ENCODE assay signal across 12 cellular contexts in genomic region chr1:47998396-47998990, GRCh38. TPM values are rescaled to one million over a fixed set of nuclear protein-coding genes. Genes with fewer than 3 reads are reported as not detected.
DNase-seq lines count a peak whose midpoint lies in the region; ATAC-seq and TF ChIP-seq lines count a peak whose summit lies in the region.
"Had no signal": no experiment of that assay in that cellular context is flagged by ENCODE, and none has a peak within 500 bp of the region (broad histone marks: within the 10 kb centered on the region; RNA-seq: fewer than 3 reads in every experiment).

No MANE protein-coding gene starts in this region.

- H3K4me2 ChIP-seq in HCT116 (ENCODE audit: low read length), result no peak overlapping the region
- peak overlapping the region; percentile 78 for H3K4me2 ChIP-seq in smooth muscle cell

- H3K9me3 ChIP-seq in HCT116 (ENCODE audit: control insufficient read depth in 1 of 2, insufficient read depth in 1 of 2, low read depth in 1 of 2, low read length in 2 of 2) (no peaks in the 10 kb centered on the region), adipocyte (ENCODE audit: control insufficient read depth, low read length) (no peaks in the 10 kb centered on the region), iPS-20b (ENCODE audit: insufficient read depth, low read depth, low read length) (no peaks in the 10 kb centered on the region), smooth muscle cell (replicated peaks; ENCODE audit: low read depth) (no peaks in the 10 kb centered on the region)

- WGBS in smooth muscle cell (ENCODE audit: low lambda C conversion rate), result 90% methylated on average over 8 of the region's 8 CpGs

- peaks cover 18% of the 10 kb centered on the region; the same call in 1 of the 2 replicates for H3K27me3 ChIP-seq in HCT116 (ENCODE audit: insufficient read depth, low read length)
- H3K27me3 ChIP-seq in adipocyte (replicated peaks; ENCODE audit: control insufficient read depth, insufficient read depth, low read length), result peaks cover 24% of the 10 kb centered on the region
- peaks cover 53% of the 10 kb centered on the region for H3K27me3 ChIP-seq in iPS-20b (ENCODE audit: insufficient read depth, low read length)
- peaks cover 33% of the 10 kb centered on the region for H3K27me3 ChIP-seq in smooth muscle cell (ENCODE audit: low read depth)

- intact Hi-C loops in HCT116 (cut with micrococcal nuclease), result loop anchor here (5.0 kb wide), 2 partner anchors 204 to 239 kb away; no protein-coding TSS in a partner anchor

- DNase-seq in HCT116 (ENCODE audit: low read depth, low spot score) (no peak), adipocyte (ENCODE audit: low read depth) (no peak), smooth muscle cell (lab: John Stamatoyannopoulos, UW; ENCODE audit: unreplicated experiment) (no peak), pons (ENCODE audit: low spot score) (no peak), NCI-H2196 (lab: John Stamatoyannopoulos, UW; ENCODE audit: unreplicated experiment) (no peak), activated T-cell treated with anti-CD3 and anti-CD28 coated beads for 4 hours (no peak)
- DNase-seq: EL, NCI-H2081 treated with DMSO at 0.1 percent for 48 hours had no signal

- H4K20me1 ChIP-seq in HCT116 (ENCODE audit: insufficient read depth), result no peaks in the 10 kb centered on the region
- peaks cover 11% of the 10 kb centered on the region for H4K20me1 ChIP-seq in smooth muscle cell (ENCODE audit: low read depth)

- POLR2A ChIA-PET in HCT116 (lab: Charles Lee), result no interaction called here

- H3K4me1 ChIP-seq in HCT116 (ENCODE audit: control insufficient read depth in 1 of 2, insufficient read depth in 2 of 2, low read length in 2 of 2), result peaks cover 0 to 3% of the 10 kb centered on the region in 2 experiments; a peak in 2 of 4 replicates
- peaks cover 4% of the 10 kb centered on the region for H3K4me1 ChIP-seq in adipocyte (ENCODE audit: control insufficient read depth, insufficient read depth, low read length)
- peaks cover 22% of the 10 kb centered on the region for H3K4me1 ChIP-seq in iPS-20b (ENCODE audit: insufficient read depth, low read length)
- peaks cover 7% of the 10 kb centered on the region for H3K4me1 ChIP-seq in smooth muscle cell (ENCODE audit: low read depth)

- H3K79me2 ChIP-seq in HCT116 (ENCODE audit: insufficient read depth, low read length) (no peaks in the 10 kb centered on the region), smooth muscle cell (ENCODE audit: low read depth) (peaks cover 3% of the 10 kb centered on the region)

- no peak overlapping the region for H3K4me3 ChIP-seq in HCT116 (replicated peaks in 1 of 2; ENCODE audit: low read depth in 1 of 2, low read length in 2 of 2)
- H3K4me3 ChIP-seq in adipocyte (ENCODE audit: low read length), result no peak overlapping the region
- no peak overlapping the region for H3K4me3 ChIP-seq in iPS-20b (ENCODE audit: low read length)
- no peak overlapping the region for H3K4me3 ChIP-seq in smooth muscle cell
- H3K4me3 ChIP-seq: K562 had no signal

- CTCF ChIA-PET in HCT116 (lab: Charles Lee), result interaction anchor here (1.2 to 3.0 kb wide), 5 partner anchors 9 to 95 kb away, joined by 3 to 18 read pairs (median 10); no protein-coding TSS in a partner anchor

- H3K9ac ChIP-seq in HCT116 (ENCODE audit: low read length) (no peak overlapping the region), adipocyte (ENCODE audit: low read length) (peak overlapping the region; percentile 2), iPS-20b (ENCODE audit: low read depth, low read length) (0 out of 2 replicates have a peak overlapping the region, but pooled peaks have one; percentile 5), smooth muscle cell (ENCODE audit: low read depth) (no peak overlapping the region)

- RAD21 ChIA-PET in HCT116 (lab: Charles Lee; ENCODE audit: low non-redundant PET in 1 of 2, low total read pairs in 2 of 2, uncharacterized antibody in 2 of 2, unreplicated experiment in 2 of 2), result no interaction called here

- TF ChIP-seq RAD21 in HCT116 (IDR thresholded peaks at IDR 0.05; ENCODE audit: low read depth), result no peak

- peak overlapping the region; percentile 73 for H2AFZ ChIP-seq in HCT116 (ENCODE audit: low read depth, low read length, poor library complexity, severe bottlenecking)
- H2AFZ ChIP-seq in smooth muscle cell (ENCODE audit: low read depth), result no peak overlapping the region

- H3F3A ChIP-seq in smooth muscle cell (ENCODE audit: low read depth), result no peaks in the 10 kb centered on the region

- TF ChIP-seq POLR2A in HCT116 (IDR thresholded peaks at IDR 0.05; ENCODE audit: borderline replicate concordance, extremely low read depth, insufficient read depth, insufficient read length), result no peak

- H3K27ac ChIP-seq in HCT116 (ENCODE audit: low read depth, low read length) (no peak overlapping the region), iPS-20b (ENCODE audit: low read length) (no peak overlapping the region), smooth muscle cell (ENCODE audit: low read depth) (no peak overlapping the region)

- no peak for ATAC-seq in HCT116

- BruUV-seq in HCT116 (replicated peaks; lab: Mats Ljungman, UMichigan), result no TSS peak

- H3K9me2 ChIP-seq in HCT116 (ENCODE audit: insufficient read depth), result no peaks in the 10 kb centered on the region

- H3K36me3 ChIP-seq in HCT116 (ENCODE audit: control insufficient read depth in 1 of 2, insufficient read depth in 2 of 2, low read length in 2 of 2) (no peaks in the 10 kb centered on the region), adipocyte (ENCODE audit: control insufficient read depth, insufficient read depth, low read length, severe bottlenecking) (no peaks in the 10 kb centered on the region), iPS-20b (ENCODE audit: insufficient read depth, low read depth, low read length) (no peaks in the 10 kb centered on the region; the same call in 1 of the 2 replicates), smooth muscle cell (ENCODE audit: low read depth) (no peaks in the 10 kb centered on the region)

- TF ChIP-seq CTCF in HCT116 (IDR thresholded peaks at IDR 0.05 in 2 of 3, conservative IDR thresholded peaks at IDR 0.05 in 1 of 3; ENCODE audit: borderline replicate concordance in 1 of 3, insufficient read depth in 1 of 3, low read depth in 2 of 3, low read length in 2 of 3) (no peak), smooth muscle cell (IDR thresholded peaks at IDR 0.05; ENCODE audit: borderline replicate concordance, insufficient read depth, poor library complexity, severe bottlenecking) (no peak)

TF ChIP-seq in HCT116, 20 proteins besides CTCF, POLR2A, EP300 and RAD21:
- TF ChIP-seq POLR2AphosphoS5 (IDR thresholded peaks at IDR 0.05; ENCODE audit: low read depth, low read length) (no peak), EZH2phosphoT487 (IDR thresholded peaks at IDR 0.05; ENCODE audit: borderline replicate concordance) (no peak), CEBPB (IDR thresholded peaks at IDR 0.05; ENCODE audit: low read depth) (no peak), JUND (IDR thresholded peaks at IDR 0.05) (no peak)
- TF ChIP-seq, protein P1, sequence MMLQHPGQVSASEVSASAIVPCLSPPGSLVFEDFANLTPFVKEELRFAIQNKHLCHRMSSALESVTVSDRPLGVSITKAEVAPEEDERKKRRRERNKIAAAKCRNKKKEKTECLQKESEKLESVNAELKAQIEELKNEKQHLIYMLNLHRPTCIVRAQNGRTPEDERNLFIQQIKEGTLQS (IDR thresholded peaks at IDR 0.05), result no peak
- TF ChIP-seq, protein P2, sequence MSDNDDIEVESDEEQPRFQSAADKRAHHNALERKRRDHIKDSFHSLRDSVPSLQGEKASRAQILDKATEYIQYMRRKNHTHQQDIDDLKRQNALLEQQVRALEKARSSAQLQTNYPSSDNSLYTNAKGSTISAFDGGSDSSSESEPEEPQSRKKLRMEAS (IDR thresholded peaks at IDR 0.05), result no peak

RNA-seq across cellular contexts. Expression of gene TRABD2B, which starts 1.3 kb away (rescaled TPM):
- total RNA-seq in HCT116 (2021; ENCODE audit: unreplicated experiment) (0.05 TPM), smooth muscle cell (0.81 and 0.94 TPM in 2 replicates)
- polyA plus RNA-seq in HCT116 (2012), result 0.02 and 0.08 TPM in 2 replicates
- 4.8 and 4.9 TPM in 2 replicates for polyA plus RNA-seq in smooth muscle cell
- total RNA-seq: K562 had no signal
- polyA plus RNA-seq: AG04450, BJ, K562 had no signal

Comparison
In these comparisons a context has a peak if more than half of its experiments do, and no peak if none do; other contexts are left out.
1. H3K9ac ChIP-seq: peak in adipocyte (single experiment) and iPS-20b (single experiment); none in HCT116 (single experiment) and smooth muscle cell (single experiment).